Comparison of ENCODE assay signal across 2 cellular contexts in the genomic region with DNA sequence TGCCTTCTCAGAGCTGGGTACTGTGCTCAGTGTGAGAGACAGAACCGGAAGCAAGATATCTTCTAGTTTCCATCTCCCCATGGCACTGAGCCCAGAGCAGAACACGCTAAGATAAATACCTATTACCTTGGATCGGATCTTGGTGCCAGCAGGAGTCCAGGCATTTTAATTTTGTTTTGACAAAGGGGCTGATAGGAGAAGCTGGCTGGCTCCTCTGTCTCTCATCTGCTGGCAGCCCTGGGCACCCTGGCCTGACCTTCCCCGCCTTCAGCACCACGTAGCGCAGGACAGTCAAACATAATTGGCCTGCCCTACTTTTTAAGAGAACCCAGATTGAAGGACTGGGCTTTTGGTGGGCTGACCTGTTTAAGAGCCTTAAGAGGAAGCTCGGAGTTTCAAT.
TF ChIP-seq lines count a peak whose summit lies in the region.

No MANE protein-coding gene starts in this region.

TF ChIP-seq in GM23338, 12 proteins besides CTCF, POLR2A, EP300 and RAD21 (continued from another document):
- TF ChIP-seq, protein P1, sequence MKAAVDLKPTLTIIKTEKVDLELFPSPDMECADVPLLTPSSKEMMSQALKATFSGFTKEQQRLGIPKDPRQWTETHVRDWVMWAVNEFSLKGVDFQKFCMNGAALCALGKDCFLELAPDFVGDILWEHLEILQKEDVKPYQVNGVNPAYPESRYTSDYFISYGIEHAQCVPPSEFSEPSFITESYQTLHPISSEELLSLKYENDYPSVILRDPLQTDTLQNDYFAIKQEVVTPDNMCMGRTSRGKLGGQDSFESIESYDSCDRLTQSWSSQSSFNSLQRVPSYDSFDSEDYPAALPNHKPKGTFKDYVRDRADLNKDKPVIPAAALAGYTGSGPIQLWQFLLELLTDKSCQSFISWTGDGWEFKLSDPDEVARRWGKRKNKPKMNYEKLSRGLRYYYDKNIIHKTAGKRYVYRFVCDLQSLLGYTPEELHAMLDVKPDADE (IDR thresholded peaks at IDR 0.05), result no peak
- TF ChIP-seq, protein P2, sequence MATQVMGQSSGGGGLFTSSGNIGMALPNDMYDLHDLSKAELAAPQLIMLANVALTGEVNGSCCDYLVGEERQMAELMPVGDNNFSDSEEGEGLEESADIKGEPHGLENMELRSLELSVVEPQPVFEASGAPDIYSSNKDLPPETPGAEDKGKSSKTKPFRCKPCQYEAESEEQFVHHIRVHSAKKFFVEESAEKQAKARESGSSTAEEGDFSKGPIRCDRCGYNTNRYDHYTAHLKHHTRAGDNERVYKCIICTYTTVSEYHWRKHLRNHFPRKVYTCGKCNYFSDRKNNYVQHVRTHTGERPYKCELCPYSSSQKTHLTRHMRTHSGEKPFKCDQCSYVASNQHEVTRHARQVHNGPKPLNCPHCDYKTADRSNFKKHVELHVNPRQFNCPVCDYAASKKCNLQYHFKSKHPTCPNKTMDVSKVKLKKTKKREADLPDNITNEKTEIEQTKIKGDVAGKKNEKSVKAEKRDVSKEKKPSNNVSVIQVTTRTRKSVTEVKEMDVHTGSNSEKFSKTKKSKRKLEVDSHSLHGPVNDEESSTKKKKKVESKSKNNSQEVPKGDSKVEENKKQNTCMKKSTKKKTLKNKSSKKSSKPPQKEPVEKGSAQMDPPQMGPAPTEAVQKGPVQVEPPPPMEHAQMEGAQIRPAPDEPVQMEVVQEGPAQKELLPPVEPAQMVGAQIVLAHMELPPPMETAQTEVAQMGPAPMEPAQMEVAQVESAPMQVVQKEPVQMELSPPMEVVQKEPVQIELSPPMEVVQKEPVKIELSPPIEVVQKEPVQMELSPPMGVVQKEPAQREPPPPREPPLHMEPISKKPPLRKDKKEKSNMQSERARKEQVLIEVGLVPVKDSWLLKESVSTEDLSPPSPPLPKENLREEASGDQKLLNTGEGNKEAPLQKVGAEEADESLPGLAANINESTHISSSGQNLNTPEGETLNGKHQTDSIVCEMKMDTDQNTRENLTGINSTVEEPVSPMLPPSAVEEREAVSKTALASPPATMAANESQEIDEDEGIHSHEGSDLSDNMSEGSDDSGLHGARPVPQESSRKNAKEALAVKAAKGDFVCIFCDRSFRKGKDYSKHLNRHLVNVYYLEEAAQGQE (IDR thresholded peaks at IDR 0.05; ENCODE audit: unreplicated experiment), result no peak
- TF ChIP-seq EZH2 (IDR thresholded peaks at IDR 0.05; ENCODE audit: low read depth, unreplicated experiment), result no peak
- no peak for TF ChIP-seq ZNF331 (CRISPR knock-in tag; IDR thresholded peaks at IDR 0.05; ENCODE audit: low read depth)
- TF ChIP-seq EZH2phosphoT487 (IDR thresholded peaks at IDR 0.05; ENCODE audit: unreplicated experiment), result no peak
- no peak for TF ChIP-seq STAT1 (IDR thresholded peaks at IDR 0.05; ENCODE audit: unreplicated experiment)
- no peak for TF ChIP-seq ZNF114 (CRISPR knock-in tag; IDR thresholded peaks at IDR 0.05)
- no peak for TF ChIP-seq JUNB (IDR thresholded peaks at IDR 0.05; ENCODE audit: unreplicated experiment)
- TF ChIP-seq, protein P3, sequence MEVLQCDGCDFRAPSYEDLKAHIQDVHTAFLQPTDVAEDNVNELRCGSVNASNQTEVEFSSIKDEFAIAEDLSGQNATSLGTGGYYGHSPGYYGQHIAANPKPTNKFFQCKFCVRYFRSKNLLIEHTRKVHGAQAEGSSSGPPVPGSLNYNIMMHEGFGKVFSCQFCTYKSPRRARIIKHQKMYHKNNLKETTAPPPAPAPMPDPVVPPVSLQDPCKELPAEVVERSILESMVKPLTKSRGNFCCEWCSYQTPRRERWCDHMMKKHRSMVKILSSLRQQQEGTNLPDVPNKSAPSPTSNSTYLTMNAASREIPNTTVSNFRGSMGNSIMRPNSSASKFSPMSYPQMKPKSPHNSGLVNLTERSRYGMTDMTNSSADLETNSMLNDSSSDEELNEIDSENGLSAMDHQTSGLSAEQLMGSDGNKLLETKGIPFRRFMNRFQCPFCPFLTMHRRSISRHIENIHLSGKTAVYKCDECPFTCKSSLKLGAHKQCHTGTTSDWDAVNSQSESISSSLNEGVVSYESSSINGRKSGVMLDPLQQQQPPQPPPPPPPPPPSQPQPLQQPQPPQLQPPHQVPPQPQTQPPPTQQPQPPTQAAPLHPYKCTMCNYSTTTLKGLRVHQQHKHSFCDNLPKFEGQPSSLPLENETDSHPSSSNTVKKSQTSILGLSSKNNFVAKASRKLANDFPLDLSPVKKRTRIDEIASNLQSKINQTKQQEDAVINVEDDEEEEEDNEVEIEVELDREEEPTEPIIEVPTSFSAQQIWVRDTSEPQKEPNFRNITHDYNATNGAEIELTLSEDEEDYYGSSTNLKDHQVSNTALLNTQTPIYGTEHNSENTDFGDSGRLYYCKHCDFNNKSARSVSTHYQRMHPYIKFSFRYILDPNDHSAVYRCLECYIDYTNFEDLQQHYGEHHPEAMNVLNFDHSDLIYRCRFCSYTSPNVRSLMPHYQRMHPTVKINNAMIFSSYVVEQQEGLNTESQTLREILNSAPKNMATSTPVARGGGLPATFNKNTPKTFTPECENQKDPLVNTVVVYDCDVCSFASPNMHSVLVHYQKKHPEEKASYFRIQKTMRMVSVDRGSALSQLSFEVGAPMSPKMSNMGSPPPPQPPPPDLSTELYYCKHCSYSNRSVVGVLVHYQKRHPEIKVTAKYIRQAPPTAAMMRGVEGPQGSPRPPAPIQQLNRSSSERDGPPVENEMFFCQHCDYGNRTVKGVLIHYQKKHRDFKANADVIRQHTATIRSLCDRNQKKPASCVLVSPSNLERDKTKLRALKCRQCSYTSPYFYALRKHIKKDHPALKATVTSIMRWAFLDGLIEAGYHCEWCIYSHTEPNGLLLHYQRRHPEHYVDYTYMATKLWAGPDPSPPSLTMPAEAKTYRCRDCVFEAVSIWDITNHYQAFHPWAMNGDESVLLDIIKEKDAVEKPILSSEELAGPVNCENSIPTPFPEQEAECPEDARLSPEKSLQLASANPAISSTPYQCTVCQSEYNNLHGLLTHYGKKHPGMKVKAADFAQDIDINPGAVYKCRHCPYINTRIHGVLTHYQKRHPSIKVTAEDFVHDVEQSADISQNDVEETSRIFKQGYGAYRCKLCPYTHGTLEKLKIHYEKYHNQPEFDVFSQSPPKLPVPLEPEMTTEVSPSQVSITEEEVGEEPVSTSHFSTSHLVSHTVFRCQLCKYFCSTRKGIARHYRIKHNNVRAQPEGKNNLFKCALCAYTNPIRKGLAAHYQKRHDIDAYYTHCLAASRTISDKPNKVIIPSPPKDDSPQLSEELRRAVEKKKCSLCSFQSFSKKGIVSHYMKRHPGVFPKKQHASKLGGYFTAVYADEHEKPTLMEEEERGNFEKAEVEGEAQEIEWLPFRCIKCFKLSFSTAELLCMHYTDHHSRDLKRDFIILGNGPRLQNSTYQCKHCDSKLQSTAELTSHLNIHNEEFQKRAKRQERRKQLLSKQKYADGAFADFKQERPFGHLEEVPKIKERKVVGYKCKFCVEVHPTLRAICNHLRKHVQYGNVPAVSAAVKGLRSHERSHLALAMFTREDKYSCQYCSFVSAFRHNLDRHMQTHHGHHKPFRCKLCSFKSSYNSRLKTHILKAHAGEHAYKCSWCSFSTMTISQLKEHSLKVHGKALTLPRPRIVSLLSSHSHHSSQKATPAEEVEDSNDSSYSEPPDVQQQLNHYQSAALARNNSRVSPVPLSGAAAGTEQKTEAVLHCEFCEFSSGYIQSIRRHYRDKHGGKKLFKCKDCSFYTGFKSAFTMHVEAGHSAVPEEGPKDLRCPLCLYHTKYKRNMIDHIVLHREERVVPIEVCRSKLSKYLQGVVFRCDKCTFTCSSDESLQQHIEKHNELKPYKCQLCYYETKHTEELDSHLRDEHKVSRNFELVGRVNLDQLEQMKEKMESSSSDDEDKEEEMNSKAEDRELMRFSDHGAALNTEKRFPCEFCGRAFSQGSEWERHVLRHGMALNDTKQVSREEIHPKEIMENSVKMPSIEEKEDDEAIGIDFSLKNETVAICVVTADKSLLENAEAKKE (CRISPR knock-in tag; IDR thresholded peaks at IDR 0.05), result no peak

TF ChIP-seq in liver, 16 proteins besides CTCF, POLR2A, EP300 and RAD21 (continued from another document):
- TF ChIP-seq, protein P2 (IDR thresholded peaks at IDR 0.05), result peak; percentile 56
- TF ChIP-seq, protein P4, sequence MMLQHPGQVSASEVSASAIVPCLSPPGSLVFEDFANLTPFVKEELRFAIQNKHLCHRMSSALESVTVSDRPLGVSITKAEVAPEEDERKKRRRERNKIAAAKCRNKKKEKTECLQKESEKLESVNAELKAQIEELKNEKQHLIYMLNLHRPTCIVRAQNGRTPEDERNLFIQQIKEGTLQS (IDR thresholded peaks at IDR 0.05), result no peak
TF ChIP-seq in liver: peak in this region for 1.
